Comparison of ENCODE assay signal across 8 cellular contexts in genomic region chr17:7483238-7484066, GRCh38. TPM values are rescaled to one million over a fixed set of nuclear protein-coding genes. Genes with fewer than 3 reads are reported as not detected.
DNase-seq lines count a peak whose midpoint lies in the region; ATAC-seq and TF ChIP-seq lines count a peak whose summit lies in the region.

No MANE protein-coding gene starts in this region.

- peak overlapping the region; percentile 100 for H3K27ac ChIP-seq in AG04450 (ENCODE audit: low read depth, low read length)

- CTCF ChIA-PET in AG04450 (lab: Charles Lee) = no interaction called here

- peak; percentile 78 for DNase-seq in AG04450 (ENCODE audit: low read depth, low spot score)
- peak; percentile 88 for DNase-seq in NCI-H446 treated with DMSO at 0.1 percent for 48 hours (lab: John Stamatoyannopoulos, UW)
- DNase-seq in activated CD4-positive, CD25-positive, alpha-beta regulatory T cell treated with anti-CD3 and anti-CD28 coated beads, Interleukin-2, amount 50 U/mL, for 72 hours = peak; percentile 85
- DNase-seq in cerebellar cortex (ENCODE audit: low spot score) = peak; percentile 95
- DNase-seq in islet precursor cell = peak; percentile 99
- DNase-seq in stimulated activated CD4-positive, alpha-beta T cell treated with anti-CD3 and anti-CD28 coated beads, Interleukin-12 subunit alpha, Interleukin-12 subunit beta, amount 100 ng/mL, for 24 hours (ENCODE audit: low read depth in 2 of 2) = peak; percentile 83 to 85

- no peaks in the 10 kb centered on the region for H3K9me3 ChIP-seq in AG04450 (ENCODE audit: control insufficient read depth, insufficient read depth, low read length)

- peak overlapping the region; percentile 92 for H3K4me3 ChIP-seq in AG04450 (ENCODE audit: low read depth, low read length)

- ATAC-seq in GM19035 (IDR thresholded peaks at IDR 0.05; ENCODE audit: unreplicated experiment) (peak; percentile 40), HG03354 (IDR thresholded peaks at IDR 0.05; ENCODE audit: poor library complexity, severe bottlenecking, unreplicated experiment) (peak; percentile 41)

- TF ChIP-seq CTCF in AG04450 (IDR thresholded peaks at IDR 0.05; ENCODE audit: low read depth, low read length) = no peak

- POLR2A ChIA-PET in AG04450 (lab: Yijun Ruan, JAX) = interaction anchor here (0.6 to 2.8 kb wide), 19 partner anchors 8 to 655 kb away, joined by 3 to 20 read pairs (median 4); partner anchors contain the start of genes FGF11, TMEM102, TMEM256 and TP53

- H3K27me3 ChIP-seq in AG04450 (ENCODE audit: control insufficient read depth, insufficient read depth, low read length) = no peaks in the 10 kb centered on the region

RNA-seq across cellular contexts. Expression of gene POLR2A, which starts 0.7 kb away (rescaled TPM):
- polyA plus RNA-seq in AG04450 (2011; rRNA removed) = 18.4 and 35.0 TPM in 2 replicates
- polyA minus RNA-seq in AG04450 (2011; rRNA and poly(A)+ RNA removed) = 207 and 320 TPM in 2 replicates

RNA-seq across cellular contexts. Expression of gene SLC35G6, which starts 2.2 kb away (rescaled TPM):
- not detected in 2 replicates for polyA plus RNA-seq in AG04450 (2011; rRNA removed)
- polyA minus RNA-seq in AG04450 (2011; rRNA and poly(A)+ RNA removed) = not detected in 2 replicates

RNA-seq across cellular contexts. Expression of gene ZBTB4, which starts 4.0 kb away (rescaled TPM):
- 18.8 and 22.3 TPM in 2 replicates for polyA plus RNA-seq in AG04450 (2011; rRNA removed)
- polyA minus RNA-seq in AG04450 (2011; rRNA and poly(A)+ RNA removed) = 28.8 and 32.5 TPM in 2 replicates

RNA-seq across cellular contexts. Expression of gene CHRNB1, which starts 38.6 kb away (rescaled TPM):
- 5.3 and 6.3 TPM in 2 replicates for polyA plus RNA-seq in AG04450 (2011; rRNA removed)
- 2.9 and 4.2 TPM in 2 replicates for polyA minus RNA-seq in AG04450 (2011; rRNA and poly(A)+ RNA removed)

RNA-seq across cellular contexts. Expression of gene FGF11, which starts 44.1 kb away (rescaled TPM):
- 0.58 and 0.63 TPM in 2 replicates for polyA plus RNA-seq in AG04450 (2011; rRNA removed)
- polyA minus RNA-seq in AG04450 (2011; rRNA and poly(A)+ RNA removed) = 0.28 and 0.39 TPM in 2 replicates

Comparison
In these comparisons a context has a peak if more than half of its experiments do, and no peak if none do; other contexts are left out.
1. Peak in every context shown above with its lines: DNase-seq, ATAC-seq, H3K4me3 ChIP-seq and H3K27ac ChIP-seq.